15 cellular contexts compared by ENCODE assay signal in the genomic region with DNA sequence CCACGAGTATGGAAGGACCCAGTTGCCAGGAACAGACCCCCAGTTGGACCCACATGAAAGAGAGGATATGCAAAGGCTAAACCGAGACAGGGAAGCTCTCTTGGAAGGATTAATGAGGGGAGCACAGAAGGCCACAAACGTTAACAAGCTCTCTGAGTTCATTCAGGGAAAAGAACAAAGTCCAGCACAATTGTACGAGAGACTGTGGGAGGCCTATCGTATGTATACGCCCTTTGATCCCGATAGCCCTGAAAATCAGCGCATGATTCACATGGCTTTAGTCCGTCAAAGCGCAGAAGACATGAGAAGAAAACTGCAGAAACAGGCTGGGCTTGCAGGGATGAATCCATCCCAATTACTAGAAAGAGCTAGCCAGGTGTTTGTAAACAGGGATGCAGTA. TPM values are rescaled to one million over a fixed set of nuclear protein-coding genes. Genes with fewer than 3 reads are reported as not detected.
"Had no signal": no experiment of that assay in that cellular context is flagged by ENCODE, and none has a peak within 500 bp of the region (broad histone marks: within the 10 kb centered on the region; RNA-seq: fewer than 3 reads in every experiment).

No MANE protein-coding gene starts in this region.

RNA-seq across cellular contexts. Expression of gene DEFB131A, which starts 8.0 kb away (rescaled TPM):
- total RNA-seq: activated B cell treated with CpG ODN at 0.5 μM for 24 hours; activated CD4-positive, alpha-beta memory T cell treated with anti-CD3 and anti-CD28 coated beads for 36 hours; activated CD4-positive, alpha-beta memory T cell treated with anti-CD3 and anti-CD28 coated beads, Interleukin-2, amount 10 ng/mL, durations not matched to agents 7 days and 5 days; activated CD4-positive, alpha-beta T cell treated with anti-CD3 and anti-CD28 coated beads for 36 hours; activated CD4-positive, alpha-beta T cell treated with anti-CD3 and anti-CD28 coated beads, Interleukin-2, amount 10 ng/mL, durations not matched to agents 24 days and 14 days; activated CD4-positive, alpha-beta T cell treated with anti-CD3 and anti-CD28 coated beads, Interleukin-2, amount 10 ng/mL, durations not matched to agents 7 days and 5 days; activated CD8-positive, alpha-beta memory T cell treated with anti-CD3 and anti-CD28 coated beads for 36 hours; activated CD8-positive, alpha-beta memory T cell treated with anti-CD3 and anti-CD28 coated beads, Interleukin-2, amount 10 ng/mL, durations not matched to agents 7 days and 5 days; activated CD8-positive, alpha-beta T cell treated with anti-CD3 and anti-CD28 coated beads for 36 hours; activated CD8-positive, alpha-beta T cell treated with anti-CD3 and anti-CD28 coated beads, Interleukin-2, amount 10 ng/mL, durations not matched to agents 7 days and 5 days; T-cell; T-helper 1 cell treated with Interleukin-12 subunit alpha and Interleukin-12 subunit beta and Interleukin-4 antibody, amounts not matched to agents 30 ng/mL and 1 ng/mL, for 36 hours; T-helper 17 cell; T-helper 2 cell treated with Interferon-gamma antibody and Interleukin-4, amounts not matched to agents 100 ng/mL and 5 ng/mL, for 36 hours; WTC11 had no signal
